In the genomic region with DNA sequence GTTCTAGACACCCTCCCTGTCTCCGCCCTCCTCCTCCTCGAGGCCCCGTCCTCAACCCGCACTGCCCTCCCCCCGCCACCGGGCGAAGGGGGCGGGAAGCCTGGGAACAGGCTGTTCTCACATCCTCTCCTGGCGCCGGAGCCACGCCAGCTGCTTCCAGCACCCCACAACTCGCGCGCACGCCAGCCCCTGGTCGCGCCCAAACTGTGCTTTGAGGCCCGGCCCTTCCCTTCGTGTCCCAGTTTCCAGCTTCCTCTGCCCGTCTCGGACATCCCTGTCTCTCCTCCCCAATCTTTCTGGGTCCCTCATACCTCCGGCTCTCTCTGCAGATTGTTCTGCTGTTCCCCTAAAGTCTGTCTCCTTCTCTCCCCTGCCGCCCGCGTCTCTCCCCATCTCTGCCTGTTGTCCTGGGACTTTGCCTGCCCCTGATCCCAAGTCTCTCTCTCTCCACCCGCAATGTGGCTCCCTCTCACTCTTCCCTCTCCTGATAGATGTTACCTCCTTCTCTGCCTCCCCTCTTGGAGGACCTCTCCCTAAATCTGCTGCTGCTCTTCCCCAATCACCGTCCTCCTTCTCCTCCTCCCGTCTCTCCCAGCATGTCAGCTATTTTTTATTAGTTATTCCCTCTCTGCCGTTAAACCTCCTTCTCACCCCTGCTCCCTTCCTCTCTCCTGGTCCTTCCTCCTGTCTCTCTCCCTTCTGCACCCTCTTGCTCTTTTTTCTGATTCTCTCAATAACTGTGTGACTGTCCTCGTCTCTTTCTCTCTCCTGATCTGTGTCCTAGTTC, we compare ENCODE assay signal across 1 cellular context.
TF ChIP-seq lines count a peak whose summit lies in the region.

No MANE protein-coding gene starts in this region.

TF ChIP-seq in SK-N-SH, 30 proteins besides CTCF, POLR2A, EP300 and RAD21:
- TF ChIP-seq JUND (IDR thresholded peaks at IDR 0.05) (no peak), NRF1 (IDR thresholded peaks at IDR 0.05; ENCODE audit: low read depth, low read length) (no peak), ZBTB33 (IDR thresholded peaks at IDR 0.05; ENCODE audit: borderline replicate concordance, low read depth) (no peak), REST (IDR thresholded peaks at IDR 0.05; ENCODE audit: low read depth, low read length) (no peak), MXI1 (IDR thresholded peaks at IDR 0.05; ENCODE audit: low read depth, low read length) (no peak; the same call in 1 of the 2 replicates), EZH2phosphoT487 (IDR thresholded peaks at IDR 0.05; ENCODE audit: borderline replicate concordance, low read depth) (no peak)
- TF ChIP-seq, protein P1, sequence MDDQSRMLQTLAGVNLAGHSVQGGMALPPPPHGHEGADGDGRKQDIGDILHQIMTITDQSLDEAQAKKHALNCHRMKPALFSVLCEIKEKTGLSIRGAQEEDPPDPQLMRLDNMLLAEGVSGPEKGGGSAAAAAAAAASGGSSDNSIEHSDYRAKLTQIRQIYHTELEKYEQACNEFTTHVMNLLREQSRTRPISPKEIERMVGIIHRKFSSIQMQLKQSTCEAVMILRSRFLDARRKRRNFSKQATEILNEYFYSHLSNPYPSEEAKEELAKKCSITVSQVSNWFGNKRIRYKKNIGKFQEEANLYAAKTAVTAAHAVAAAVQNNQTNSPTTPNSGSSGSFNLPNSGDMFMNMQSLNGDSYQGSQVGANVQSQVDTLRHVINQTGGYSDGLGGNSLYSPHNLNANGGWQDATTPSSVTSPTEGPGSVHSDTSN (IDR thresholded peaks at IDR 0.05), result no peak
